ENCODE assay signal across 8 cellular contexts in genomic region chr14:104678346-104678745, GRCh38. TPM values are rescaled to one million over a fixed set of nuclear protein-coding genes. Genes with fewer than 3 reads are reported as not detected.
A peak's percentile ranks its signal among the peaks of the same experiment; 100 is the strongest.
DNase-seq lines count a peak whose midpoint lies in the region; ATAC-seq, FAIRE-seq and TF ChIP-seq lines count a peak whose summit lies in the region.

No MANE protein-coding gene starts in this region.

- H3K9me3 ChIP-seq in astrocyte (ENCODE audit: insufficient read depth, low read depth, low read length) (no peaks in the 10 kb centered on the region), thymus (ENCODE audit: control insufficient read depth) (no peaks in the 10 kb centered on the region)

- H3K27ac ChIP-seq in astrocyte (ENCODE audit: low read depth, low read length) (peak overlapping the region; percentile 89), thymus (ENCODE audit: low read depth) (no peak overlapping the region)

- peak overlapping the region; percentile 59 for H3K4me3 ChIP-seq in GM12875 (ENCODE audit: low read depth, low read length)
- peak overlapping the region; percentile 60 for H3K4me3 ChIP-seq in Jurkat, Clone E6-1 (ENCODE audit: low read length)
- H3K4me3 ChIP-seq in astrocyte (ENCODE audit: insufficient read depth, low read depth, low read length): peak overlapping the region; percentile 44
- peak overlapping the region; percentile 64 for H3K4me3 ChIP-seq in thymus (ENCODE audit: low read length)

- H3K9me3 Mint-ChIP-seq in astrocyte (ENCODE audit: unreplicated experiment): peaks cover 1% of the 10 kb centered on the region

- H3K4me3 Mint-ChIP-seq in astrocyte (ENCODE audit: unreplicated experiment): no peak overlapping the region

- peak overlapping the region; percentile 89 for H3K4me2 ChIP-seq in astrocyte (ENCODE audit: low read length)

- H3K36me3 ChIP-seq in astrocyte (ENCODE audit: insufficient read depth, low read length) (no peaks in the 10 kb centered on the region), thymus (ENCODE audit: control insufficient read depth, insufficient read depth) (no peaks in the 10 kb centered on the region)

- H3K27me3 Mint-ChIP-seq in astrocyte (ENCODE audit: low read depth, unreplicated experiment): peaks cover 2% of the 10 kb centered on the region

- in situ Hi-C loops in GM13977 (cut with MboI; ENCODE audit: low pct_unique_long_range_greater_than_20kb, low sequenced_read_pairs, unreplicated experiment): no loop called here

- peaks cover 40% of the 10 kb centered on the region for H3K4me1 Mint-ChIP-seq in astrocyte (ENCODE audit: low read depth, unreplicated experiment)

- H4K20me1 ChIP-seq in astrocyte (ENCODE audit: insufficient read depth, low read length): no peaks in the 10 kb centered on the region

- TF ChIP-seq CTCF in GM12875 (IDR thresholded peaks at IDR 0.05; ENCODE audit: borderline replicate concordance, insufficient read depth, low read depth, low read length) (no peak), astrocyte (IDR thresholded peaks at IDR 0.05; ENCODE audit: insufficient read depth, low read depth, low read length) (no peak), GM13977 (IDR thresholded peaks at IDR 0.05; ENCODE audit: extremely low read depth, insufficient read depth, missing control alignments) (no peak)

- peak overlapping the region; percentile 88 for H3K27ac Mint-ChIP-seq in astrocyte (ENCODE audit: unreplicated experiment)

- H3K4me1 ChIP-seq in astrocyte (ENCODE audit: insufficient read depth, low read length) (peaks cover 64% of the 10 kb centered on the region), thymus (ENCODE audit: control insufficient read depth, insufficient read depth, low read length) (peaks cover 13% of the 10 kb centered on the region)

- 11% methylated on average over 13 of the region's 13 CpGs for WGBS in thymus

- H3K27me3 ChIP-seq in astrocyte (ENCODE audit: insufficient read depth, low read length) (no peaks in the 10 kb centered on the region), thymus (ENCODE audit: control insufficient read depth, insufficient read depth) (no peaks in the 10 kb centered on the region)

- ATAC-seq in HG02678 (IDR thresholded peaks at IDR 0.05; ENCODE audit: unreplicated experiment): no peak

- H3K79me2 ChIP-seq in astrocyte (ENCODE audit: insufficient read depth, low read length): no peaks in the 10 kb centered on the region

- peak overlapping the region; percentile 76 for H2AFZ ChIP-seq in astrocyte (ENCODE audit: low read depth, low read length)

- no peak for FAIRE-seq in astrocyte (lab: Jason Lieb, UNC)
- no peak for FAIRE-seq in urothelium cell line (lab: Jason Lieb, UNC)

- peak overlapping the region; percentile 86 for H3K9ac ChIP-seq in astrocyte (ENCODE audit: low read length)

- H3K36me3 Mint-ChIP-seq in astrocyte (ENCODE audit: low read depth, unreplicated experiment): no peaks in the 10 kb centered on the region

- no peak for DNase-seq in Jurkat, Clone E6-1 (ENCODE audit: low read depth, low spot score)
- DNase-seq in astrocyte (ENCODE audit: low read depth) (no peak), left kidney (ENCODE audit: low read depth, low spot score) (peak; percentile 92), GM13977 (ENCODE audit: low spot score) (no peak), urothelium cell line (ENCODE audit: low spot score) (no peak)

RNA-seq across cellular contexts. Expression of gene INF2, which starts 11.1 kb away (rescaled TPM):
- 25.4 TPM for polyA plus RNA-seq in Jurkat, Clone E6-1 (2012; ENCODE audit: insufficient read depth, insufficient read length)
- total RNA-seq in astrocyte: 111 and 126 TPM in 2 replicates
- polyA plus RNA-seq in thymus: 57.9 TPM

RNA-seq across cellular contexts. Expression of gene ADSS1, which starts 45.7 kb away (rescaled TPM):
- polyA plus RNA-seq in Jurkat, Clone E6-1 (2012; ENCODE audit: insufficient read depth, insufficient read length): 1.5 TPM
- total RNA-seq in astrocyte: 4.4 and 5.8 TPM in 2 replicates
- 4.0 TPM for polyA plus RNA-seq in thymus
